Comparison of ENCODE assay signal across 16 cellular contexts in genomic region chr1:208190784-208191183, GRCh38.
"Had no signal": no experiment of that assay in that cellular context is flagged by ENCODE, and none has a peak within 500 bp of the region (broad histone marks: within the 10 kb centered on the region; RNA-seq: fewer than 3 reads in every experiment).

No MANE protein-coding gene starts in this region.

- H2AFZ ChIP-seq: parathyroid adenoma had no signal

- H3K4me1 ChIP-seq: parathyroid adenoma, testis had no signal

- DNase-seq: activated CD4-positive, alpha-beta T cell treated with anti-CD3 and anti-CD28 coated beads for 4 hours; activated CD8-positive, alpha-beta T cell treated with anti-CD3 and anti-CD28 coated beads, Interleukin-2, amount 10 ng/mL, durations not matched to agents 7 days and 5 days; activated naive CD4-positive, alpha-beta T cell treated with Interleukin-2 at 50 U/mL for 16 hours; activated naive CD8-positive, alpha-beta T cell treated with anti-CD3 and anti-CD28 coated beads, Interleukin-2, amount 50 U/mL, for 24 hours; kidney glomerular epithelial cell; midbrain; naive B cell; stimulated activated CD4-positive, alpha-beta T cell treated with anti-CD3 and anti-CD28 coated beads, Interleukin-4, amount 100 ng/mL, for 1 hour; stimulated activated CD8-positive, alpha-beta memory T cell treated with anti-CD3 and anti-CD28 coated beads, Interleukin-4, amount 100 ng/mL, for 48 hours; stimulated activated naive CD8-positive, alpha-beta T cell treated with anti-CD3 and anti-CD28 coated beads, Interleukin-15, amount 100 ng/mL, for 72 hours; testis had no signal

- H3K9ac ChIP-seq: parathyroid adenoma had no signal

- H3K9me3 ChIP-seq: testis had no signal

- FAIRE-seq: astrocyte, colon had no signal

- H3K27ac ChIP-seq: parathyroid adenoma, testis, VCaP had no signal

- H3K4me3 ChIP-seq: lung, testis had no signal

- H3K79me2 ChIP-seq: parathyroid adenoma had no signal

- H3K27me3 ChIP-seq: testis had no signal
